Comparison of ENCODE assay signal across 14 cellular contexts in the genomic region with DNA sequence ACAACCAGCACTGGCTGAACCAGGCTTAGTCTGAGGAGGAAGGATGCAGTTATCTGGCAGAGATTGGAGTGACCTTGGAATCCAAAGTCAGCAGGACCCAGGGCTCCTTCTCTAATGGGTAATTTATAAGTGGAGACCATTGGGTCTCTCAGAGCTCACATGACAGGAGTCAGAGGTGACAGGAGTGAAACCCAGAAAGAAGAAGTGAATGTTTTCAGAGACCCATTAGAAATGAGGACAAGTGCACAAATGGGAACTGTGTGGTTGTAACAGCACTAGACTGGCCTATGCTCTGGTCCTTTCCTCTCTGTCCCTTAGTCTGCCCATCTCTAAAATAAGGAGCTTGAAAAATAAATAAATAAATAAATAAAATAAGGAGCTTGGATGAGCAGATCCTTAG.
DNase-seq lines count a peak whose midpoint lies in the region; ATAC-seq and TF ChIP-seq lines count a peak whose summit lies in the region.
"Had no signal": no experiment of that assay in that cellular context is flagged by ENCODE, and none has a peak within 500 bp of the region (broad histone marks: within the 10 kb centered on the region; RNA-seq: fewer than 3 reads in every experiment).

No MANE protein-coding gene starts in this region.

- H3K9me3 Mint-ChIP-seq in natural killer cell (no peaks in the 10 kb centered on the region), glutamatergic neuron (ENCODE audit: unreplicated experiment) (peaks cover 7% of the 10 kb centered on the region)
- no peaks in the 10 kb centered on the region for H3K9me3 Mint-ChIP-seq in activated naive CD4-positive, alpha-beta T cell treated with anti-CD3 and anti-CD28 coated beads, Interleukin-2, amount 50 U/mL, for 72 hours
- H3K9me3 Mint-ChIP-seq: brain had no signal

- no peaks in the 10 kb centered on the region for H3K36me3 Mint-ChIP-seq in natural killer cell
- H3K36me3 Mint-ChIP-seq in glutamatergic neuron (ENCODE audit: unreplicated experiment) = no peaks in the 10 kb centered on the region
- peaks cover 0 to 6% of the 10 kb centered on the region in 2 donors for H3K36me3 Mint-ChIP-seq in activated naive CD4-positive, alpha-beta T cell treated with anti-CD3 and anti-CD28 coated beads, Interleukin-2, amount 50 U/mL, for 72 hours
- H3K36me3 Mint-ChIP-seq: brain had no signal

- intact Hi-C loops in natural killer cell (cut with micrococcal nuclease) = no loop called here

- H3K27ac Mint-ChIP-seq in natural killer cell = no peak overlapping the region
- no peak overlapping the region for H3K27ac Mint-ChIP-seq in glutamatergic neuron (ENCODE audit: unreplicated experiment)
- H3K27ac Mint-ChIP-seq in activated naive CD4-positive, alpha-beta T cell treated with anti-CD3 and anti-CD28 coated beads, Interleukin-2, amount 50 U/mL, for 72 hours = no peak overlapping the region
- H3K27ac Mint-ChIP-seq: B cell had no signal

- TF ChIP-seq CTCF in GM20000 (IDR thresholded peaks at IDR 0.05; ENCODE audit: extremely low read depth, missing control alignments) (no peak), natural killer cell (IDR thresholded peaks at IDR 0.05) (no peak), glutamatergic neuron (IDR thresholded peaks at IDR 0.05; ENCODE audit: partially characterized antibody, unreplicated experiment) (no peak)

- no peak overlapping the region for H3K4me3 Mint-ChIP-seq in natural killer cell
- no peak overlapping the region for H3K4me3 Mint-ChIP-seq in glutamatergic neuron (ENCODE audit: unreplicated experiment)
- H3K4me3 Mint-ChIP-seq: B cell, brain had no signal

- H3K4me1 Mint-ChIP-seq in natural killer cell (peaks cover 6 to 23% of the 10 kb centered on the region in 2 donors), glutamatergic neuron (ENCODE audit: low read depth, unreplicated experiment) (peaks cover 19% of the 10 kb centered on the region)

- H3K27me3 Mint-ChIP-seq in natural killer cell (ENCODE audit: low read depth in 2 of 2) (no peaks in the 10 kb centered on the region), glutamatergic neuron (ENCODE audit: unreplicated experiment) (peaks cover 4% of the 10 kb centered on the region)
- H3K27me3 Mint-ChIP-seq: B cell, brain had no signal

- ATAC-seq in GM18508 (IDR thresholded peaks at IDR 0.05; ENCODE audit: insufficient read depth, unreplicated experiment) (peak; percentile 89), HG02885 (IDR thresholded peaks at IDR 0.05; ENCODE audit: poor library complexity, unreplicated experiment) (peak; percentile 88), HG03571 (IDR thresholded peaks at IDR 0.05; ENCODE audit: unreplicated experiment) (peak; percentile 84), natural killer cell (no peak)
- no peak for ATAC-seq in activated naive CD4-positive, alpha-beta T cell treated with anti-CD3 and anti-CD28 coated beads, Interleukin-2, amount 50 U/mL, for 72 hours

- DNase-seq in GM20000 (ENCODE audit: low spot score) (peak; percentile 39), natural killer cell (no peak), glutamatergic neuron (no peak), D341Med (ENCODE audit: low spot score) (no peak)
- DNase-seq in activated naive CD4-positive, alpha-beta T cell treated with anti-CD3 and anti-CD28 coated beads, Interleukin-2, amount 50 U/mL, for 72 hours (ENCODE audit: low spot score in 2 of 2) = no peak
- DNase-seq: activated T-cell treated with anti-CD3 and anti-CD28 coated beads, Interleukin-2, amount 50 U/mL, for 48 hours; midbrain; NCI-H510A; SJCRH30 had no signal

Comparison
In these comparisons a context has a peak if more than half of its experiments do, and no peak if none do; other contexts are left out.
1. ATAC-seq: peak in GM18508 (single experiment), HG02885 (single experiment) and HG03571 (single experiment); none in natural killer cell (0 of 3) and activated naive CD4-positive, alpha-beta T cell treated with anti-CD3 and anti-CD28 coated beads, Interleukin-2, amount 50 U/mL, for 72 hours (0 of 2).